19 cellular contexts compared by ENCODE assay signal in genomic region chr19:42089772-42090171, GRCh38. TPM values are rescaled to one million over a fixed set of nuclear protein-coding genes. Genes with fewer than 3 reads are reported as not detected.
DNase-seq lines count a peak whose midpoint lies in the region; ATAC-seq, FAIRE-seq and TF ChIP-seq lines count a peak whose summit lies in the region.
"Had no signal": no experiment of that assay in that cellular context is flagged by ENCODE, and none has a peak within 500 bp of the region (broad histone marks: within the 10 kb centered on the region; RNA-seq: fewer than 3 reads in every experiment).

No MANE protein-coding gene starts in this region.

- H3K27me3 ChIP-seq in GM12878 (replicated peaks in 1 of 2; ENCODE audit: control insufficient read depth in 2 of 2, insufficient read depth in 2 of 2, low read length in 1 of 2) (no peaks in the 10 kb centered on the region), neuronal stem cell (ENCODE audit: control insufficient read depth in 3 of 3, insufficient read depth in 3 of 3, low read depth in 1 of 3, low read length in 3 of 3) (no peaks in the 10 kb centered on the region)

- no peak for FAIRE-seq in GM12878 (lab: Jason Lieb, UNC)

- no peak overlapping the region for H3K23ac ChIP-seq in neuronal stem cell (ENCODE audit: low read depth, low read length, poor library complexity)

- no peak overlapping the region for H3K14ac ChIP-seq in neuronal stem cell (ENCODE audit: low read length)

- H2AFZ ChIP-seq in GM12878 (ENCODE audit: control insufficient read depth, low read depth, low read length): no peak overlapping the region
- H2AFZ ChIP-seq in neuronal stem cell (ENCODE audit: low read length): no peak overlapping the region

- H3K79me1 ChIP-seq in neuronal stem cell (ENCODE audit: low read depth, low read length): no peaks in the 10 kb centered on the region

- no TSS peak for BruUV-seq in GM12878 (replicated peaks; lab: Mats Ljungman, UMichigan)

- H3K79me2 ChIP-seq in GM12878 (ENCODE audit: control insufficient read depth, insufficient read depth, low read length): no peaks in the 10 kb centered on the region

- H4K91ac ChIP-seq in neuronal stem cell (ENCODE audit: low read depth, low read length, poor library complexity): no peak overlapping the region

- no peak overlapping the region for H3K4me3 Mint-ChIP-seq in natural killer cell
- no peak overlapping the region for H3K4me3 Mint-ChIP-seq in natural killer cell treated with Interleukin-12 subunit alpha and Interleukin-12 subunit beta and Interleukin-15 and Interleukin-18, amount 100 ng/mL, for 72 hours
- peak overlapping the region in 1 of 4 donors; percentile 75 for H3K4me3 Mint-ChIP-seq in IgD-negative memory B cell
- peak overlapping the region in 1 of 2 donors; percentile 34 for H3K4me3 Mint-ChIP-seq in stimulated activated naive B cell treated with anti-CD40 and anti-IgM and Interleukin-4, amounts not matched to agents 10 μg/mL and 1 μg/mL and 100 μg/mL, for 72 hours
- H3K4me3 Mint-ChIP-seq: CD14-positive monocyte had no signal

- TF ChIP-seq CTCF in natural killer cell (IDR thresholded peaks at IDR 0.05) (no peak), GM12878 (IDR thresholded peaks at IDR 0.05 in 2 of 3, conservative IDR thresholded peaks at IDR 0.05 in 1 of 3; ENCODE audit: control insufficient read depth in 2 of 3, extremely low read depth in 1 of 3, insufficient read depth in 1 of 3, low read depth in 3 of 3, low read length in 3 of 3) (no peak)

- H3K4me1 Mint-ChIP-seq in natural killer cell: peaks cover 16 to 43% of the 10 kb centered on the region in 2 donors
- peaks cover 8 to 16% of the 10 kb centered on the region in 2 donors for H3K4me1 Mint-ChIP-seq in natural killer cell treated with Interleukin-12 subunit alpha and Interleukin-12 subunit beta and Interleukin-15 and Interleukin-18, amount 100 ng/mL, for 72 hours (ENCODE audit: low read depth in 2 of 2)
- peaks cover 38 to 47% (median 43%) of the 10 kb centered on the region in 3 donors for H3K4me1 Mint-ChIP-seq in IgD-negative memory B cell
- peaks cover 53 to 83% of the 10 kb centered on the region in 2 donors for H3K4me1 Mint-ChIP-seq in stimulated activated naive B cell treated with anti-CD40 and anti-IgM and Interleukin-4, amounts not matched to agents 10 μg/mL and 1 μg/mL and 100 μg/mL, for 72 hours

- in situ Hi-C loops in GM12878 (cut with MboI): no loop called here

- intact Hi-C loops in natural killer cell (cut with micrococcal nuclease) (no loop called here), GM12878 (cut with micrococcal nuclease; ENCODE audit: unreplicated experiment) (no loop called here)

- no peak overlapping the region for H2BK120ac ChIP-seq in neuronal stem cell (ENCODE audit: low read depth, low read length)

- 92% methylated on average over 13 of the region's 13 CpGs for WGBS in GM12878 (ENCODE audit: insufficient coverage, insufficient replicate concordance, low lambda C conversion rate, missing lambda C conversion rate)
- WGBS in neuronal stem cell (ENCODE audit: extremely low coverage in 2 of 2, insufficient read length in 2 of 2, insufficient replicate concordance in 1 of 2), 2 donors: no CpG with 5 or more reads among the region's 13 CpGs

- CTCF ChIA-PET in GM12878 (lab: Yijun Ruan, JAX): interaction anchor here (1.1 kb wide), 1 partner anchor 22 kb away, joined by 3 read pairs; no protein-coding TSS in a partner anchor

- H4K8ac ChIP-seq in neuronal stem cell (ENCODE audit: low read depth, low read length): no peak overlapping the region

- SMC1A ChIA-PET in GM12878 (lab: Charles Lee; ENCODE audit: uncharacterized antibody, unreplicated experiment): no interaction called here

- DNase-seq in natural killer cell (no peak), GM12878 (ENCODE audit: low read depth, low spot score) (no peak), neuronal stem cell (ENCODE audit: low spot score) (no peak), NAMALWA (ENCODE audit: low spot score) (no peak), SKM-1 (lab: John Stamatoyannopoulos, UW; ENCODE audit: unreplicated experiment) (no peak)
- DNase-seq in natural killer cell treated with Interleukin-12 subunit alpha and Interleukin-12 subunit beta and Interleukin-15 and Interleukin-18, amount 100 ng/mL, for 72 hours (ENCODE audit: low spot score): no peak
- DNase-seq in stimulated activated naive B cell treated with anti-CD40 and anti-IgM and Interleukin-4, amounts not matched to agents 10 μg/mL and 1 μg/mL and 100 μg/mL, for 72 hours: no peak
- DNase-seq: DMS79, KBM-7, NCI-H1417, NCI-H187, NCI-H2107, NCI-H510A treated with DMSO at 0.1 percent for 48 hours, NCI-H774, OCI-M1, Right ventricle myocardium superior had no signal

- no peak overlapping the region for H3K27ac ChIP-seq in GM12878 (ENCODE audit: control insufficient read depth, insufficient read depth)
- no peak overlapping the region for H3K27ac ChIP-seq in neuronal stem cell (replicated peaks; ENCODE audit: low read length)

- H3K4me2 ChIP-seq in GM12878 (ENCODE audit: control insufficient read depth, insufficient read depth) (no peak overlapping the region), neuronal stem cell (ENCODE audit: insufficient read depth, low read length, poor library complexity, severe bottlenecking) (no peak overlapping the region)

- H3K36me3 Mint-ChIP-seq in natural killer cell: peaks cover 5% of the 10 kb centered on the region
- peaks cover 6% of the 10 kb centered on the region for H3K36me3 Mint-ChIP-seq in natural killer cell treated with Interleukin-12 subunit alpha and Interleukin-12 subunit beta and Interleukin-15 and Interleukin-18, amount 100 ng/mL, for 72 hours
- H3K36me3 Mint-ChIP-seq in IgD-negative memory B cell: peaks cover 7% of the 10 kb centered on the region
- H3K36me3 Mint-ChIP-seq in stimulated activated naive B cell treated with anti-CD40 and anti-IgM and Interleukin-4, amounts not matched to agents 10 μg/mL and 1 μg/mL and 100 μg/mL, for 72 hours: peaks cover 36 to 55% of the 10 kb centered on the region in 2 donors

- H3K27ac Mint-ChIP-seq in natural killer cell (peak overlapping the region; percentile 79 to 91), IgD-negative memory B cell (peak overlapping the region in 2 of 3 donors; percentile 88 to 92)
- no peak overlapping the region for H3K27ac Mint-ChIP-seq in natural killer cell treated with Interleukin-12 subunit alpha and Interleukin-12 subunit beta and Interleukin-15 and Interleukin-18, amount 100 ng/mL, for 72 hours
- H3K27ac Mint-ChIP-seq in stimulated activated naive B cell treated with anti-CD40 and anti-IgM and Interleukin-4, amounts not matched to agents 10 μg/mL and 1 μg/mL and 100 μg/mL, for 72 hours: peak overlapping the region; percentile 91

- H3K27me3 Mint-ChIP-seq in natural killer cell (ENCODE audit: low read depth in 2 of 2) (peaks cover 0 to 2% of the 10 kb centered on the region in 2 donors), IgD-negative memory B cell (no peaks in the 10 kb centered on the region)
- no peaks in the 10 kb centered on the region for H3K27me3 Mint-ChIP-seq in natural killer cell treated with Interleukin-12 subunit alpha and Interleukin-12 subunit beta and Interleukin-15 and Interleukin-18, amount 100 ng/mL, for 72 hours
- H3K27me3 Mint-ChIP-seq in stimulated activated naive B cell treated with anti-CD40 and anti-IgM and Interleukin-4, amounts not matched to agents 10 μg/mL and 1 μg/mL and 100 μg/mL, for 72 hours: no peaks in the 10 kb centered on the region

- no peak overlapping the region for H3K9ac ChIP-seq in GM12878 (ENCODE audit: control insufficient read depth, insufficient read depth, low read length)
- H3K9ac ChIP-seq in neuronal stem cell (ENCODE audit: low read depth, low read length, poor library complexity): no peak overlapping the region

- H2AK5ac ChIP-seq in neuronal stem cell (ENCODE audit: low read depth, low read length): no peak overlapping the region

- no peak for ATAC-seq in natural killer cell
- no peak for ATAC-seq in natural killer cell treated with Interleukin-12 subunit alpha and Interleukin-12 subunit beta and Interleukin-15 and Interleukin-18, amount 100 ng/mL, for 72 hours
- no peak for ATAC-seq in GM12878
- no peak for ATAC-seq in stimulated activated naive B cell treated with anti-CD40 and anti-IgM and Interleukin-4, amounts not matched to agents 10 μg/mL and 1 μg/mL and 100 μg/mL, for 72 hours (replicated peaks)

- no peak overlapping the region for H2BK5ac ChIP-seq in neuronal stem cell (ENCODE audit: low read length)

- POLR2A ChIA-PET in GM12878 (lab: Charles Lee): no interaction called here

- no peak overlapping the region for H2BK12ac ChIP-seq in neuronal stem cell (ENCODE audit: low read length)

- H3K36me3 ChIP-seq in GM12878 (ENCODE audit: control insufficient read depth in 2 of 2, insufficient read depth in 2 of 2, low read length in 1 of 2): peaks cover 8 to 14% of the 10 kb centered on the region in 2 experiments; a peak in 3 of 4 replicates
- no peaks in the 10 kb centered on the region for H3K36me3 ChIP-seq in neuronal stem cell (replicated peaks in 1 of 2; ENCODE audit: control insufficient read depth in 2 of 2, insufficient read depth in 2 of 2, low read length in 2 of 2)
- H3K36me3 ChIP-seq: HAP-1 had no signal

- RAD21 ChIA-PET in GM12878 (lab: Charles Lee; ENCODE audit: unreplicated experiment): no interaction called here

- peaks cover 40% of the 10 kb centered on the region for H3K4me1 ChIP-seq in GM12878 (ENCODE audit: control insufficient read depth, insufficient read depth, low read length)
- H3K4me1 ChIP-seq in neuronal stem cell (ENCODE audit: control insufficient read depth in 2 of 2, insufficient read depth in 1 of 2, low read depth in 1 of 2, low read length in 2 of 2): peaks cover 5 to 23% of the 10 kb centered on the region in 2 donors
- H3K4me1 ChIP-seq: HAP-1 had no signal

- TF ChIP-seq EP300 in GM12878 (IDR thresholded peaks at IDR 0.05; ENCODE audit: borderline replicate concordance in 1 of 2, control insufficient read depth in 1 of 2, low read depth in 2 of 2, low read length in 2 of 2): no peak

- no peak overlapping the region for H3K4ac ChIP-seq in neuronal stem cell (ENCODE audit: low read length)

- no peak for TF ChIP-seq RAD21 in GM12878 (IDR thresholded peaks at IDR 0.05; ENCODE audit: insufficient read depth, low read depth, low read length)

- no peaks in the 10 kb centered on the region for H3K9me3 Mint-ChIP-seq in natural killer cell
- no peaks in the 10 kb centered on the region for H3K9me3 Mint-ChIP-seq in natural killer cell treated with Interleukin-12 subunit alpha and Interleukin-12 subunit beta and Interleukin-15 and Interleukin-18, amount 100 ng/mL, for 72 hours
- no peaks in the 10 kb centered on the region for H3K9me3 Mint-ChIP-seq in IgD-negative memory B cell
- no peaks in the 10 kb centered on the region for H3K9me3 Mint-ChIP-seq in stimulated activated naive B cell treated with anti-CD40 and anti-IgM and Interleukin-4, amounts not matched to agents 10 μg/mL and 1 μg/mL and 100 μg/mL, for 72 hours
- H3K9me3 Mint-ChIP-seq: CD14-positive monocyte had no signal

- H3K4me3 ChIP-seq in GM12878: no peak overlapping the region
- no peak overlapping the region for H3K4me3 ChIP-seq in neuronal stem cell (ENCODE audit: low read length in 2 of 2)
- H3K4me3 ChIP-seq: HAP-1 had no signal

- peak; percentile 55; the same call in 1 of the 2 replicates for TF ChIP-seq POLR2A in GM12878 (IDR thresholded peaks at IDR 0.05; ENCODE audit: low read depth, low read length)

- no peak overlapping the region for H2BK15ac ChIP-seq in neuronal stem cell (ENCODE audit: low read length)

- no peaks in the 10 kb centered on the region for H4K20me1 ChIP-seq in GM12878 (ENCODE audit: control insufficient read depth, insufficient read depth)

- H3K9me3 ChIP-seq in GM12878 (replicated peaks; ENCODE audit: control insufficient read depth, insufficient read depth, low read length) (no peaks in the 10 kb centered on the region), neuronal stem cell (replicated peaks in 1 of 2; ENCODE audit: control insufficient read depth in 2 of 2, insufficient read depth in 1 of 2, low read depth in 1 of 2, low read length in 2 of 2) (no peaks in the 10 kb centered on the region)
- H3K9me3 ChIP-seq: HAP-1 had no signal

- H3K18ac ChIP-seq in neuronal stem cell (ENCODE audit: low read length): no peak overlapping the region

RNA-seq across cellular contexts. Expression of gene ZNF574, which starts 13.8 kb away (rescaled TPM):
- total RNA-seq in natural killer cell (10 to 100 TPM; 21.6 to 23.7 (median 23.1) TPM), GM12878 (2014; rRNA removed) (12.6 and 15.4 TPM in 2 replicates), GM12878 (2014; rRNA removed; fragmentation: Illumina TruSeq; extraction: Trizol) (5.3 and 5.9 TPM in 2 replicates), GM12878 (2021) (17.6 and 18.9 TPM in 2 replicates)
- total RNA-seq in natural killer cell treated with Interleukin-12 subunit alpha and Interleukin-12 subunit beta and Interleukin-15 and Interleukin-18, amount 100 ng/mL, for 72 hours: 10 to 100 TPM; 14.2 to 16.1 TPM
- polyA plus RNA-seq in IgD-negative memory B cell (24.8 TPM), GM12878 (2011; rRNA removed) (2.1 and 7.9 TPM in 2 replicates), GM12878 (2014; fragmentation: Illumina TruSeq; extraction: Trizol) (1.2 and 5.4 TPM in 2 replicates), GM12878 (2014; fragmentation: Nextera tagmentation; extraction: Ambion mirVana) (under 1 TPM; 0.32 to 0.55 TPM), GM12878 (2014; rRNA removed) (14.9 and 17.7 TPM in 2 replicates), GM12878 (2016; fragmentation: Nextera tagmentation; extraction: Ambion mirVana) (10 to 100 TPM; 20.9 to 25.6 TPM)
- 27.4 and 34.0 TPM in 2 replicates for total RNA-seq in GM12878 (2013; cell fraction: nucleolus; rRNA removed)
- polyA plus RNA-seq in GM12878 (2011; ENCODE audit: low read depth): 3.0 TPM
- 14.1 and 19.8 TPM in 2 replicates for polyA plus RNA-seq in GM12878 (2011; cell fraction: cytosol; rRNA removed)
- 19.9 and 22.1 TPM in 2 replicates for polyA plus RNA-seq in GM12878 (2011; cell fraction: nucleus; rRNA removed)
- polyA plus RNA-seq in GM12878 (2012): 8.1 and 9.7 TPM in 2 replicates
- polyA minus RNA-seq in GM12878 (2011; rRNA and poly(A)+ RNA removed): 14.7 and 27.5 TPM in 2 replicates
- 12.2 and 13.9 TPM in 2 replicates for polyA minus RNA-seq in GM12878 (2011; cell fraction: cytosol; rRNA and poly(A)+ RNA removed)
- polyA minus RNA-seq in GM12878 (2011; cell fraction: nucleus; rRNA and poly(A)+ RNA removed): 7.3 and 12.0 TPM in 2 replicates
- polyA plus RNA-seq in neuronal stem cell (2013, experiment 1 of 2): 13.3 TPM
- polyA plus RNA-seq in neuronal stem cell (2013, experiment 2 of 2): 13.5 TPM

RNA-seq across cellular contexts. Expression of gene GRIK5, which starts 19.8 kb away (rescaled TPM):
- total RNA-seq in natural killer cell: 1 to 10 TPM in 1 of 3 donors, under 1 TPM in 1, not detected in 1; 0.31 to 2.1 TPM
- total RNA-seq in natural killer cell treated with Interleukin-12 subunit alpha and Interleukin-12 subunit beta and Interleukin-15 and Interleukin-18, amount 100 ng/mL, for 72 hours: 1 to 10 TPM in 1 of 2 donors, under 1 TPM in 1; 0.21 to 1.0 TPM
- not detected for polyA plus RNA-seq in IgD-negative memory B cell
- 0.17 and 0.31 TPM in 2 replicates for total RNA-seq in GM12878 (2013; cell fraction: nucleolus; rRNA removed)
- 0.05 and 0.06 TPM in 2 replicates for total RNA-seq in GM12878 (2014; rRNA removed)
- total RNA-seq in GM12878 (2014; rRNA removed; fragmentation: Illumina TruSeq; extraction: Trizol): not detected in 2 replicates
- total RNA-seq in GM12878 (2021): 0.19 and 0.23 TPM in 2 replicates
- polyA plus RNA-seq in GM12878 (2011; ENCODE audit: low read depth): not detected
- polyA plus RNA-seq in GM12878 (2011; rRNA removed): 0.03 and 0.04 TPM in 2 replicates
- polyA plus RNA-seq in GM12878 (2011; cell fraction: cytosol; rRNA removed): 0.04 and 0.07 TPM in 2 replicates
- polyA plus RNA-seq in GM12878 (2011; cell fraction: nucleus; rRNA removed): 0.31 and 0.44 TPM in 2 replicates
- polyA plus RNA-seq in GM12878 (2012): 0.18 and 0.19 TPM in 2 replicates
- polyA plus RNA-seq in GM12878 (2014; fragmentation: Illumina TruSeq; extraction: Trizol): 0.07 TPM in 1 of 2 replicates, not detected in the other
- under 1 TPM in 1 of 2 experiments, not detected in 1; 0.04 TPM for polyA plus RNA-seq in GM12878 (2014; fragmentation: Nextera tagmentation; extraction: Ambion mirVana)
- 0.15 and 0.23 TPM in 2 replicates for polyA plus RNA-seq in GM12878 (2014; rRNA removed)
- polyA plus RNA-seq in GM12878 (2016; fragmentation: Nextera tagmentation; extraction: Ambion mirVana): under 1 TPM in 1 of 2 experiments, not detected in 1; 0.08 TPM
- not detected in 2 replicates for polyA minus RNA-seq in GM12878 (2011; rRNA and poly(A)+ RNA removed)
- polyA minus RNA-seq in GM12878 (2011; cell fraction: cytosol; rRNA and poly(A)+ RNA removed): not detected in 2 replicates
- 0.10 and 0.12 TPM in 2 replicates for polyA minus RNA-seq in GM12878 (2011; cell fraction: nucleus; rRNA and poly(A)+ RNA removed)
- polyA plus RNA-seq in neuronal stem cell (2013, experiment 1 of 2): 21.6 TPM
- polyA plus RNA-seq in neuronal stem cell (2013, experiment 2 of 2): 21.7 TPM

RNA-seq across cellular contexts. Expression of gene POU2F2, which starts 42.5 kb away (rescaled TPM):
- total RNA-seq in natural killer cell (10 to 100 TPM; 27.3 to 40.8 (median 29.3) TPM), GM12878 (2014; rRNA removed) (14.1 and 15.1 TPM in 2 replicates), GM12878 (2014; rRNA removed; fragmentation: Illumina TruSeq; extraction: Trizol) (13.8 and 22.0 TPM in 2 replicates), GM12878 (2021) (46.2 and 48.3 TPM in 2 replicates)
- 10 to 100 TPM; 21.6 to 30.5 TPM for total RNA-seq in natural killer cell treated with Interleukin-12 subunit alpha and Interleukin-12 subunit beta and Interleukin-15 and Interleukin-18, amount 100 ng/mL, for 72 hours
- polyA plus RNA-seq in IgD-negative memory B cell (89.1 TPM), GM12878 (2011; rRNA removed) (28.9 and 37.6 TPM in 2 replicates), GM12878 (2014; fragmentation: Illumina TruSeq; extraction: Trizol) (36.1 and 62.4 TPM in 2 replicates), GM12878 (2014; fragmentation: Nextera tagmentation; extraction: Ambion mirVana) (1 to 10 TPM; 4.4 to 6.4 TPM), GM12878 (2014; rRNA removed) (39.0 and 42.2 TPM in 2 replicates), GM12878 (2016; fragmentation: Nextera tagmentation; extraction: Ambion mirVana) (10 to 100 TPM; 38.3 to 47.7 TPM)
- 58.4 and 67.0 TPM in 2 replicates for total RNA-seq in GM12878 (2013; cell fraction: nucleolus; rRNA removed)
- 22.6 TPM for polyA plus RNA-seq in GM12878 (2011; ENCODE audit: low read depth)
- polyA plus RNA-seq in GM12878 (2011; cell fraction: cytosol; rRNA removed): 40.4 and 50.7 TPM in 2 replicates
- polyA plus RNA-seq in GM12878 (2011; cell fraction: nucleus; rRNA removed): 116 and 132 TPM in 2 replicates
- 45.6 and 50.4 TPM in 2 replicates for polyA plus RNA-seq in GM12878 (2012)
- 20.4 and 27.0 TPM in 2 replicates for polyA minus RNA-seq in GM12878 (2011; rRNA and poly(A)+ RNA removed)
- 20.2 and 22.9 TPM in 2 replicates for polyA minus RNA-seq in GM12878 (2011; cell fraction: cytosol; rRNA and poly(A)+ RNA removed)
- 20.2 and 33.8 TPM in 2 replicates for polyA minus RNA-seq in GM12878 (2011; cell fraction: nucleus; rRNA and poly(A)+ RNA removed)
- 2.4 TPM for polyA plus RNA-seq in neuronal stem cell (2013, experiment 1 of 2)
- polyA plus RNA-seq in neuronal stem cell (2013, experiment 2 of 2): 2.5 TPM

Comparison
In these comparisons a context has a peak if more than half of its experiments do, and no peak if none do; other contexts are left out.
1. H3K27ac Mint-ChIP-seq: peak in natural killer cell (2 of 2), IgD-negative memory B cell (2 of 3) and stimulated activated naive B cell treated with anti-CD40 and anti-IgM and Interleukin-4, amounts not matched to agents 10 μg/mL and 1 μg/mL and 100 μg/mL, for 72 hours (single experiment); none in natural killer cell treated with Interleukin-12 subunit alpha and Interleukin-12 subunit beta and Interleukin-15 and Interleukin-18, amount 100 ng/mL, for 72 hours (0 of 2).